In the genomic region with DNA sequence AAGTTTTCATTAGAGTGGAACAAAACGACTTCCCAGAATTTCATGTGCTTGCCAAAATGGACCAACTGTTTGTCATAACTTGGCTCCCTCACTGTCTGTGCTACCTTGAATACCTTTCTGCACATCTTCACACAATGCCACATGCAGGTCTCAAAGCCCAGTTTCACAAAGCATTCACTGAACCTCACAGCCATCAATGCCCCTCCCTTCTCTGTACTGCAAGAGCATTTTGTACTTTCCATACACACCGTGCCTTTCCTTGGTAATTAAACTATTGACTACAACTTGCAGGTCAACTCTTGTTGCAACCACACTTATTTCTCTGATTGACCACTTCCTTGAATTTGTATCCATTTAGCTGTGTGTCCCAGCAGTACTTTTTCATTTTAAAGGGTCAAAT, we compare ENCODE assay signal across 30 cellular contexts. TPM values are rescaled to one million over a fixed set of nuclear protein-coding genes. Genes with fewer than 3 reads are reported as not detected.
"Had no signal": no experiment of that assay in that cellular context is flagged by ENCODE, and none has a peak within 500 bp of the region (broad histone marks: within the 10 kb centered on the region; RNA-seq: fewer than 3 reads in every experiment).

No MANE protein-coding gene starts in this region.

- H3K4me3 ChIP-seq: esophagus muscularis mucosa, gastroesophageal sphincter, heart left ventricle, hepatocyte, lung, ovary, psoas muscle, sigmoid colon, testis, tibial artery, upper lobe of left lung had no signal

- H3K27ac ChIP-seq: esophagus muscularis mucosa, foreskin keratinocyte, gastroesophageal sphincter, heart left ventricle, hepatocyte, ovary, psoas muscle, sigmoid colon, testis, tibial artery, upper lobe of left lung had no signal

- H2AFZ ChIP-seq: hepatocyte had no signal

- H3K27me3 ChIP-seq: gastroesophageal sphincter, ovary, sigmoid colon, testis, tibial artery, upper lobe of left lung had no signal

- DNase-seq: effector memory CD4-positive, alpha-beta T cell; foreskin keratinocyte; heart left ventricle; kidney; natural killer cell; occipital lobe; ovary; posterior cingulate gyrus; psoas muscle; right cardiac atrium; sigmoid colon; stimulated activated CD4-positive, alpha-beta T cell treated with anti-CD3 and anti-CD28 coated beads, Interleukin-4, amount 100 ng/mL, for 4 hours; stimulated activated naive CD8-positive, alpha-beta T cell treated with anti-CD3 and anti-CD28 coated beads, Interleukin-15, Interleukin-2, amounts not matched to agents 100 U/mL and 50 U/mL, for 24 hours; substantia nigra; testis; tibial artery; upper lobe of left lung had no signal

- H3K4me1 ChIP-seq: esophagus muscularis mucosa, foreskin keratinocyte, gastroesophageal sphincter, heart left ventricle, psoas muscle, sigmoid colon, testis, tibial artery, upper lobe of left lung had no signal

- ATAC-seq: foreskin keratinocyte; gastroesophageal sphincter; heart left ventricle; left lobe of liver; natural killer cell; psoas muscle; right cardiac atrium; stimulated activated memory B cell treated with anti-CD40 and anti-IgM and Interleukin-4, amounts not matched to agents 10 μg/mL and 1 μg/mL and 100 μg/mL, for 72 hours; stimulated activated naive CD8-positive, alpha-beta T cell treated with anti-CD3 and anti-CD28 coated beads, Interleukin-15, Interleukin-2, amounts not matched to agents 100 U/mL and 50 U/mL, for 24 hours had no signal

- H3K4me2 ChIP-seq: hepatocyte had no signal

- H3K9me3 ChIP-seq: esophagus muscularis mucosa, gastroesophageal sphincter, heart left ventricle, ovary, psoas muscle, sigmoid colon, testis, tibial artery, upper lobe of left lung had no signal

- H3K79me2 ChIP-seq: hepatocyte had no signal

- H3K36me3 ChIP-seq: esophagus muscularis mucosa, gastroesophageal sphincter, heart left ventricle, ovary, sigmoid colon, tibial artery, upper lobe of left lung had no signal

- FAIRE-seq: endothelial cell of umbilical vein, kidney, urothelium cell line had no signal

RNA-seq across cellular contexts. Expression of gene PAX3, which starts 50.5 kb away (rescaled TPM):
- total RNA-seq: endothelial cell of umbilical vein, epithelial cell of proximal tubule, esophagus muscularis mucosa, fibroblast of lung, foreskin keratinocyte, hepatocyte, kidney, left lobe of liver, liver, lung, natural killer cell, ovary, renal cortical epithelial cell, sigmoid colon had no signal
- polyA plus RNA-seq: endothelial cell of umbilical vein, fibroblast of lung, foreskin keratinocyte, heart left ventricle, hepatocyte, liver, lung, neural cell, ovary, sigmoid colon had no signal
